Comparison of ENCODE assay signal across 25 cellular contexts in the genomic region with DNA sequence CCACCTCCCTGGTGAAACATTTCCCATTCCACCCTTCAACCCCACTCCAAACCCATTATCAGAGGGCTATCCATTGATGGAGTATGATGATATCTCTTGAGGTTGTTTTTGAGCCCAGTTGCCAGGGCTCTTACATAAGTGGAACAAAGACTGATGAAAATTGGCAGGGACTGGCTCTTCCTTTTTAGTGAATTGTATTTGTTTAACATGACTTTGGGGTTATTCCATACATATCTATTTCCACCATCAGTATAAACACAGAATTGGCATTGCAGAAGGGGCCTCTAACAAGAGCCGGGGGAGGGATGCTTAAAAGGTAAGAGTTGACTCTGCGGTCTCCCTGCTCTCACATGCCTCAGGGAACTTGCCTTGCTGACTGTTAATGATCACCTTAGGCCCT.
"Had no signal": no experiment of that assay in that cellular context is flagged by ENCODE, and none has a peak within 500 bp of the region (broad histone marks: within the 10 kb centered on the region; RNA-seq: fewer than 3 reads in every experiment).

No MANE protein-coding gene starts in this region.

- H3K4me1 Mint-ChIP-seq: activated B cell treated with CpG ODN at 0.5 μM for 24 hours; activated CD4-positive, alpha-beta T cell treated with anti-CD3 and anti-CD28 coated beads for 36 hours; activated T-helper 17 cell treated with anti-CD3 and anti-CD28 coated beads, Interleukin-2, amount 50 U/mL, for 72 hours had no signal

- H3K27ac Mint-ChIP-seq: activated B cell treated with CpG ODN at 0.5 μM for 24 hours; activated CD4-positive, alpha-beta T cell treated with anti-CD3 and anti-CD28 coated beads for 36 hours; activated naive CD8-positive, alpha-beta T cell; activated T-cell treated with anti-CD3 and anti-CD28 coated beads, Interleukin-2, amount 50 U/mL, for 24 hours; activated T-helper 17 cell treated with anti-CD3 and anti-CD28 coated beads, Interleukin-2, amount 50 U/mL, for 72 hours; dendritic cell treated with granulocyte-macrophage colony-stimulating factor and Interleukin-4, amounts not matched to agents 40 ng/mL and 50 ng/mL, for 4 days; natural killer cell treated with Interleukin-12 subunit alpha and Interleukin-12 subunit beta and Interleukin-15 and Interleukin-18, amount 100 ng/mL, for 72 hours; type B pancreatic cell had no signal

- H3K4me3 ChIP-seq: adrenal gland, ascending aorta, pancreas, psoas muscle, thoracic aorta had no signal

- H3K27me3 Mint-ChIP-seq: activated T-cell treated with anti-CD3 and anti-CD28 coated beads, Interleukin-2, amount 50 U/mL, for 24 hours; activated T-helper 17 cell treated with anti-CD3 and anti-CD28 coated beads, Interleukin-2, amount 50 U/mL, for 72 hours; natural killer cell treated with Interleukin-12 subunit alpha and Interleukin-12 subunit beta and Interleukin-15 and Interleukin-18, amount 100 ng/mL, for 72 hours; type B pancreatic cell had no signal

- H3K9me3 ChIP-seq: adrenal gland, ascending aorta, pancreas, psoas muscle, thoracic aorta had no signal

- H3K4me1 ChIP-seq: ascending aorta had no signal

- H3K27me3 ChIP-seq: adrenal gland, ascending aorta, brain microvascular endothelial cell, pancreas had no signal

- H3K27ac ChIP-seq: adrenal gland, ascending aorta, brain microvascular endothelial cell, pancreas, psoas muscle, thoracic aorta had no signal

- DNase-seq: activated B cell treated with CpG ODN at 0.5 μM for 24 hours; activated CD4-positive, alpha-beta T cell treated with anti-CD3 and anti-CD28 coated beads for 36 hours; activated CD4-positive, alpha-beta T cell treated with anti-CD3 and anti-CD28 coated beads, Interleukin-2, amount 50 U/mL, for 4 hours; activated CD8-positive, alpha-beta memory T cell treated with anti-CD3 and anti-CD28 coated beads for 24 hours; activated CD8-positive, alpha-beta memory T cell treated with anti-CD3 and anti-CD28 coated beads, Interleukin-2, amount 50 U/mL, for 4 hours; activated T-cell treated with anti-CD3 and anti-CD28 coated beads, Interleukin-2, amount 50 U/mL, for 24 hours; adrenal gland; brain microvascular endothelial cell; caudate nucleus; effector CD8-positive, alpha-beta T cell; foreskin melanocyte; left ventricle myocardium superior; midbrain; pancreas; psoas muscle; right cardiac atrium; stimulated activated CD4-positive, alpha-beta T cell treated with anti-CD3 and anti-CD28 coated beads, Interleukin-4, amount 100 ng/mL, for 24 hours; stimulated activated naive CD4-positive, alpha-beta T cell treated with Interleukin-2 at 50 U/mL for 16 hours had no signal

- H3K4me3 Mint-ChIP-seq: activated B cell treated with CpG ODN at 0.5 μM for 24 hours; activated CD4-positive, alpha-beta T cell treated with anti-CD3 and anti-CD28 coated beads for 36 hours; activated naive CD8-positive, alpha-beta T cell; activated T-cell treated with anti-CD3 and anti-CD28 coated beads, Interleukin-2, amount 50 U/mL, for 24 hours; activated T-helper 17 cell treated with anti-CD3 and anti-CD28 coated beads, Interleukin-2, amount 50 U/mL, for 72 hours; dendritic cell treated with granulocyte-macrophage colony-stimulating factor and Interleukin-4, amounts not matched to agents 40 ng/mL and 50 ng/mL, for 4 days; natural killer cell treated with Interleukin-12 subunit alpha and Interleukin-12 subunit beta and Interleukin-15 and Interleukin-18, amount 100 ng/mL, for 72 hours; type B pancreatic cell had no signal

- H3K36me3 ChIP-seq: adrenal gland, ascending aorta, brain microvascular endothelial cell, pancreas, thoracic aorta had no signal

- H3K36me3 Mint-ChIP-seq: activated naive CD8-positive, alpha-beta T cell; natural killer cell treated with Interleukin-12 subunit alpha and Interleukin-12 subunit beta and Interleukin-15 and Interleukin-18, amount 100 ng/mL, for 72 hours; type B pancreatic cell had no signal

- H3K9me3 Mint-ChIP-seq: activated B cell treated with CpG ODN at 0.5 μM for 24 hours; activated T-cell treated with anti-CD3 and anti-CD28 coated beads, Interleukin-2, amount 50 U/mL, for 24 hours; activated T-helper 17 cell treated with anti-CD3 and anti-CD28 coated beads, Interleukin-2, amount 50 U/mL, for 72 hours; dendritic cell treated with granulocyte-macrophage colony-stimulating factor and Interleukin-4, amounts not matched to agents 40 ng/mL and 50 ng/mL, for 4 days; natural killer cell treated with Interleukin-12 subunit alpha and Interleukin-12 subunit beta and Interleukin-15 and Interleukin-18, amount 100 ng/mL, for 72 hours; type B pancreatic cell had no signal
